In genomic region chr2:241615041-241615440, GRCh38 we compare ENCODE assay signal across 20 cellular contexts. TPM values are rescaled to one million over a fixed set of nuclear protein-coding genes. Genes with fewer than 3 reads are reported as not detected.
"Had no signal": no experiment of that assay in that cellular context is flagged by ENCODE, and none has a peak within 500 bp of the region (broad histone marks: within the 10 kb centered on the region; RNA-seq: fewer than 3 reads in every experiment).

No MANE protein-coding gene starts in this region.

- H3K27me3 ChIP-seq: brain microvascular endothelial cell, dorsolateral prefrontal cortex, neural progenitor cell, suprapubic skin, transverse colon, uterus had no signal

- ATAC-seq: activated CD4-positive, CD25-positive, alpha-beta regulatory T cell treated with anti-CD3 and anti-CD28 coated beads, Interleukin-2, amount 50 U/mL, for 24 hours; activated CD8-positive, alpha-beta memory T cell treated with anti-CD3 and anti-CD28 coated beads, Interleukin-2, amount 10 ng/mL, durations not matched to agents 7 days and 5 days; activated naive CD8-positive, alpha-beta T cell treated with anti-CD3 and anti-CD28 coated beads, Interleukin-2, amount 50 U/mL, for 24 hours; naive thymus-derived CD4-positive, alpha-beta T cell; stimulated activated naive CD8-positive, alpha-beta T cell treated with anti-CD3 and anti-CD28 coated beads, Interleukin-15, amount 100 ng/mL, for 72 hours had no signal

- H3K4me3 Mint-ChIP-seq: activated CD8-positive, alpha-beta memory T cell treated with anti-CD3 and anti-CD28 coated beads, Interleukin-2, amount 10 ng/mL, durations not matched to agents 7 days and 5 days; activated naive CD8-positive, alpha-beta T cell treated with anti-CD3 and anti-CD28 coated beads, Interleukin-2, amount 50 U/mL, for 24 hours; neural progenitor cell had no signal

- H3K4me3 ChIP-seq: dorsolateral prefrontal cortex, neural progenitor cell, suprapubic skin, transverse colon, uterus had no signal

- H3K4me1 ChIP-seq: uterus had no signal

- H3K9me3 Mint-ChIP-seq: naive thymus-derived CD4-positive, alpha-beta T cell; neural progenitor cell had no signal

- H3K27ac Mint-ChIP-seq: activated CD8-positive, alpha-beta memory T cell treated with anti-CD3 and anti-CD28 coated beads, Interleukin-2, amount 10 ng/mL, durations not matched to agents 7 days and 5 days; activated naive CD8-positive, alpha-beta T cell treated with anti-CD3 and anti-CD28 coated beads, Interleukin-2, amount 50 U/mL, for 24 hours; neural progenitor cell had no signal

- H3K27ac ChIP-seq: brain microvascular endothelial cell, epithelial cell of prostate, neural progenitor cell, suprapubic skin, transverse colon, uterus had no signal

- H3K9me3 ChIP-seq: suprapubic skin, transverse colon, uterus had no signal

- H3K27me3 Mint-ChIP-seq: activated CD8-positive, alpha-beta memory T cell treated with anti-CD3 and anti-CD28 coated beads, Interleukin-2, amount 10 ng/mL, durations not matched to agents 7 days and 5 days; activated naive CD8-positive, alpha-beta T cell treated with anti-CD3 and anti-CD28 coated beads, Interleukin-2, amount 50 U/mL, for 24 hours; naive thymus-derived CD4-positive, alpha-beta T cell; progenitor cell of endocrine pancreas; stimulated activated naive CD8-positive, alpha-beta T cell treated with anti-CD3 and anti-CD28 coated beads, Interleukin-15, amount 100 ng/mL, for 72 hours had no signal

- H3K4me2 ChIP-seq: neural progenitor cell had no signal

- H3K9ac ChIP-seq: neural progenitor cell had no signal

- H2AFZ ChIP-seq: neural progenitor cell had no signal

- H3K36me3 ChIP-seq: brain microvascular endothelial cell, neural progenitor cell, transverse colon, uterus had no signal

- DNase-seq: activated CD4-positive, alpha-beta T cell treated with anti-CD3 and anti-CD28 coated beads, Interleukin-2, amount 50 U/mL, for 4 hours; activated CD8-positive, alpha-beta memory T cell treated with anti-CD3 and anti-CD28 coated beads, Interleukin-2, amount 10 ng/mL, durations not matched to agents 7 days and 5 days; activated naive CD8-positive, alpha-beta T cell treated with anti-CD3 and anti-CD28 coated beads, Interleukin-2, amount 50 U/mL, for 24 hours; anterior cingulate cortex; brain microvascular endothelial cell; central memory CD4-positive, alpha-beta T cell; foreskin fibroblast; mesendoderm; naive thymus-derived CD4-positive, alpha-beta T cell; stimulated activated CD4-positive, alpha-beta T cell treated with anti-CD3 and anti-CD28 coated beads, Interleukin-2, amount 100 ng/mL, for 48 hours; stimulated activated naive CD8-positive, alpha-beta T cell treated with anti-CD3 and anti-CD28 coated beads, Interleukin-15, amount 100 ng/mL, for 72 hours; T1000; transverse colon; uterus had no signal

RNA-seq across cellular contexts. Expression of gene BOK, which starts 56.5 kb away (rescaled TPM):
- total RNA-seq: activated CD8-positive, alpha-beta memory T cell treated with anti-CD3 and anti-CD28 coated beads, Interleukin-2, amount 10 ng/mL, durations not matched to agents 7 days and 5 days had no signal
